In the genomic region with DNA sequence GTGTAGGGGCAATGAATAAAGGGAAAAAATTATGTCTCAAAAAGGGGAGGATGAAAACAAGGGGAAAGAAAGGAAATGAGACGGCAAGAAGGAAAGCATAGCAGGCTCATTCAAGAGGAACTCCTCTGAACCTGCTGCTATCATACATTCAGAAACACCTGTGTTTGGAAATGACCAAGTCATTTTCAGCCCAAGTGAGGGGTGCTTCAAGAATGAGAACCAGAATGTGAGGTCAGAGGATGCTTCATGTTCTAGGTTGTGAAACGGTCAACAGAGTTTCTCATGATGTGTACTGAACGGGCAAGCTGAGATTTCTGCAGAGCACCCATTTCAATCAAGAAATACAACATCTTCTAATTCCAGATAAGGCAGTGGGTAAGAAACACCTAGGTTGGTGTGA, we compare ENCODE assay signal across 13 cellular contexts.
DNase-seq lines count a peak whose midpoint lies in the region; ATAC-seq, FAIRE-seq and TF ChIP-seq lines count a peak whose summit lies in the region.
"Had no signal": no experiment of that assay in that cellular context is flagged by ENCODE, and none has a peak within 500 bp of the region (broad histone marks: within the 10 kb centered on the region; RNA-seq: fewer than 3 reads in every experiment).

No MANE protein-coding gene starts in this region.

- intact Hi-C loops in ovary (cut with DNase I) (no loop called here), mammary epithelial cell (cut with micrococcal nuclease) (no loop called here)

- CTCF ChIA-PET in mammary epithelial cell (lab: Charles Lee; ENCODE audit: low non-redundant PET): no interaction called here

- no peak overlapping the region for H3K4me3 ChIP-seq in MM.1S (ENCODE audit: low read length)
- H3K4me3 ChIP-seq in ovary: no peak overlapping the region
- H3K4me3 ChIP-seq in mammary epithelial cell (replicated peaks in 1 of 3; ENCODE audit: insufficient read depth in 1 of 3, low read depth in 2 of 3, low read length in 3 of 3): no peak overlapping the region

- H2AFZ ChIP-seq in MM.1S (ENCODE audit: low read length) (no peak overlapping the region), mammary epithelial cell (ENCODE audit: low read depth, low read length) (no peak overlapping the region)

- peak; percentile 48 for ATAC-seq in GM19467 (IDR thresholded peaks at IDR 0.05; ENCODE audit: unreplicated experiment)
- ATAC-seq in HG02798 (IDR thresholded peaks at IDR 0.05; ENCODE audit: poor library complexity, unreplicated experiment): peak; percentile 60
- ATAC-seq in HG03442 (IDR thresholded peaks at IDR 0.05; ENCODE audit: unreplicated experiment): peak; percentile 41
- ATAC-seq: activated CD8-positive, alpha-beta memory T cell treated with anti-CD3 and anti-CD28 coated beads, Interleukin-2, amount 10 ng/mL, durations not matched to agents 7 days and 5 days had no signal

- H3K79me2 ChIP-seq in MM.1S (ENCODE audit: low read length) (no peaks in the 10 kb centered on the region), mammary epithelial cell (ENCODE audit: insufficient read depth, low read length) (no peaks in the 10 kb centered on the region)

- no peaks in the 10 kb centered on the region for H3K9me2 ChIP-seq in MM.1S (replicated peaks; ENCODE audit: insufficient read depth, low read length)

- peak; percentile 12 for FAIRE-seq in GM18507 (lab: Jason Lieb, UNC)

- no peaks in the 10 kb centered on the region for H3F3A ChIP-seq in MM.1S (ENCODE audit: insufficient read depth, low read length)

- TF ChIP-seq EP300 in ovary (IDR thresholded peaks at IDR 0.05): no peak

- no peak overlapping the region for H3K4me2 ChIP-seq in MM.1S (ENCODE audit: low read depth, low read length)
- H3K4me2 ChIP-seq in mammary epithelial cell (ENCODE audit: insufficient read depth, low read depth, low read length): no peak overlapping the region

- H3K27ac ChIP-seq in MM.1S (ENCODE audit: low read length) (no peak overlapping the region), ovary (no peak overlapping the region), mammary epithelial cell (ENCODE audit: insufficient read depth, low read depth, low read length) (no peak overlapping the region)

- H3K9me3 ChIP-seq in MM.1S (replicated peaks; ENCODE audit: insufficient read depth, low read length) (no peaks in the 10 kb centered on the region), ovary (no peaks in the 10 kb centered on the region), mammary epithelial cell (replicated peaks; ENCODE audit: insufficient read depth, low read length) (no peaks in the 10 kb centered on the region)

- in situ Hi-C loops in mammary epithelial cell (cut with MboI; ENCODE audit: low sequenced_read_pairs in 2 of 2): no loop called here
- in situ Hi-C loops in ACHN (cut with HindIII; ENCODE audit: low pct_ligation_motif_present, low pct_unique_long_range_greater_than_20kb, low sequenced_read_pairs): no loop called here

- TF ChIP-seq POLR2A in ovary (IDR thresholded peaks at IDR 0.05): no peak

- H3K36me3 ChIP-seq in MM.1S (replicated peaks; ENCODE audit: insufficient read depth, low read length): no peaks in the 10 kb centered on the region
- no peaks in the 10 kb centered on the region for H3K36me3 ChIP-seq in ovary
- no peaks in the 10 kb centered on the region for H3K36me3 ChIP-seq in mammary epithelial cell (ENCODE audit: insufficient read depth, low read length)

- H3K27me3 ChIP-seq in MM.1S (replicated peaks; ENCODE audit: insufficient read depth, low read length) (no peaks in the 10 kb centered on the region), ovary (no peaks in the 10 kb centered on the region), mammary epithelial cell (ENCODE audit: insufficient read depth, low read length) (no peaks in the 10 kb centered on the region)

- TF ChIP-seq CTCF in MM.1S (IDR thresholded peaks at IDR 0.05; ENCODE audit: low read length) (no peak), ovary (IDR thresholded peaks at IDR 0.05) (no peak), mammary epithelial cell (conservative IDR thresholded peaks at IDR 0.05 in 1 of 2, IDR thresholded peaks at IDR 0.05 in 1 of 2; ENCODE audit: extremely low read depth in 1 of 2, insufficient read depth in 1 of 2, low read depth in 1 of 2, low read length in 2 of 2) (no peak)

- WGBS in ovary, 3 donors: 84 to 91% (median 91%) methylated on average over 3 of the region's 3 CpGs
- WGBS in mammary epithelial cell (ENCODE audit: low coverage, missing lambda C conversion rate): 100% methylated on average over 3 of the region's 3 CpGs

- no TSS peak for BruUV-seq in mammary epithelial cell (replicated peaks; lab: Mats Ljungman, UMichigan)

- H3K4me1 ChIP-seq in MM.1S (ENCODE audit: low read length) (no peaks in the 10 kb centered on the region), ovary (ENCODE audit: insufficient read depth) (no peaks in the 10 kb centered on the region), mammary epithelial cell (ENCODE audit: insufficient read depth, low read length) (no peaks in the 10 kb centered on the region)

- no peaks in the 10 kb centered on the region for H4K20me1 ChIP-seq in MM.1S (ENCODE audit: insufficient read depth, low read length)
- H4K20me1 ChIP-seq in mammary epithelial cell (ENCODE audit: insufficient read depth, low read length): no peaks in the 10 kb centered on the region

- H3K9ac ChIP-seq in MM.1S (ENCODE audit: low read length): no peak overlapping the region
- H3K9ac ChIP-seq in mammary epithelial cell (ENCODE audit: insufficient read depth, low read length): no peak overlapping the region

- DNase-seq in GM18507 (ENCODE audit: extremely low spot score, insufficient read length, low read depth): no peak
- no peak for DNase-seq in MM.1S
- no peak for DNase-seq in ovary
- no peak for DNase-seq in mammary epithelial cell
- DNase-seq in ACHN: no peak
- DNase-seq: activated CD8-positive, alpha-beta memory T cell treated with anti-CD3 and anti-CD28 coated beads, Interleukin-2, amount 10 ng/mL, durations not matched to agents 7 days and 5 days; activated naive CD8-positive, alpha-beta T cell treated with anti-CD3 and anti-CD28 coated beads for 36 hours; naive B cell; NCI-H1694; stimulated activated CD4-positive, alpha-beta T cell treated with anti-CD3 and anti-CD28 coated beads, Interleukin-4, amount 100 ng/mL, for 4 hours had no signal

- dilution Hi-C loops in mammary epithelial cell (cut with HindIII; ENCODE audit: low sequenced_read_pairs): no loop called here
